ENCODE assay signal across 8 cellular contexts in the genomic region with DNA sequence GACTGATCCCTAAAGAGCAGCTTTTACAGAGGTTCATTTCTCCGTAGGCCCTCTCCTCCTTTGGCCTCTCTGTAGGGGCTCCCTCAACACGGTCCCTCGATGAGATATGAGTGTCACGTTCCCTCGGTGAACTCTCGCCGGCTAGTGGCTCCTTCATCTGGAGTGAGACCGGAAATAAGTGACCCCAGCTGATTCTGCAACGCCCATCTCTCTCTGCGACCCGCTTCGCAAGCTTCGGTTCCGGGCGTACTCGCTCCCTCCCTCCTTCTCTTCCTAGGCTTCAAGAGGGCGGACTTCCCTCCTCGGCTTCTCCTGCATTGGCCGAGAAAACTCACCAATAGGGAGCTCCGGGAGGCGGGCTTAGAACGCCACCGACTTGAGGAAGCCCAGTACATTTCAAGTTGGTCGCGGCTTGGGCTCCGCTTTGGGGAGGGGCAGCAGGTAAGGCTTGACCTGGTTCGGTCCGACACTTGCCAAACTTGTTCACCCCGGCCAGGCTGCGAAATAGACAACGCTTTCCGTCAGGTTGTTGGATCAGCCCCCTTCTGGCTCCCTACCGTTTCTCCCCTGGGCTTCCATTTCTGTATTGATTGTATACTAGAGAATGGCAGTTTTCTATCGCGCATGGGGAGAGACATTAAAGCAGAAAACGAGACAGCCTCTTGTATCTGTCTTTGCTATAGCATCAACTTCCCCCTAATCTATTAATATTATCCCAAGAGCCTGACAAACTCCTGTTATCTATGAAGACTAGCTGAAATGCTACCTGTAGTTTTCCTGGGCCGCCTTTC. TPM values are rescaled to one million over a fixed set of nuclear protein-coding genes. Genes with fewer than 3 reads are reported as not detected.
DNase-seq lines count a peak whose midpoint lies in the region; ATAC-seq and TF ChIP-seq lines count a peak whose summit lies in the region.

ANKRD34A (minus strand) TSS at position 248 of the 791 bp plus-strand sequence. CDS start 2,816 bp downstream, outside the sequence.
A gene with protein sequence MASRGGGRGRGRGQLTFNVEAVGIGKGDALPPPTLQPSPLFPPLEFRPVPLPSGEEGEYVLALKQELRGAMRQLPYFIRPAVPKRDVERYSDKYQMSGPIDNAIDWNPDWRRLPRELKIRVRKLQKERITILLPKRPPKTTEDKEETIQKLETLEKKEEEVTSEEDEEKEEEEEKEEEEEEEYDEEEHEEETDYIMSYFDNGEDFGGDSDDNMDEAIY (plus strand): TSS at position 363 of the 791 bp plus-strand sequence. CDS start 10,176 bp downstream, outside the sequence.

- H3K27me3 ChIP-seq in kidney epithelial cell (ENCODE audit: control insufficient read depth, insufficient read depth, low read length): no peaks in the 10 kb centered on the region

- peak; percentile 91 for DNase-seq in AG20443 (ENCODE audit: low spot score)
- DNase-seq in NCI-H446 (lab: John Stamatoyannopoulos, UW): peak; percentile 81 to 94
- DNase-seq in cerebellar nuclear complex (lab: John Stamatoyannopoulos, UW): peak; percentile 95 to 96
- DNase-seq in kidney epithelial cell (ENCODE audit: low read depth): peak; percentile 92
- DNase-seq in stimulated activated CD4-positive, alpha-beta T cell treated with anti-CD3 and anti-CD28 coated beads, Interleukin-15, amount 100 ng/mL, for 24 hours: peak; percentile 96

- peak within 1 kb of the TSS; percentile 76 for H3K4me3 ChIP-seq in kidney epithelial cell (ENCODE audit: low read depth, low read length)

- no peaks in the 10 kb centered on the region for H3K36me3 ChIP-seq in kidney epithelial cell (ENCODE audit: control insufficient read depth, insufficient read depth, low read length)

- no peak for TF ChIP-seq CTCF in kidney epithelial cell (IDR thresholded peaks at IDR 0.05; ENCODE audit: insufficient read depth, low read length, poor library complexity, severe bottlenecking)

- ATAC-seq in GM19025 (IDR thresholded peaks at IDR 0.05; ENCODE audit: low read depth, unreplicated experiment) (peak; percentile 89), HG03280 (IDR thresholded peaks at IDR 0.05; ENCODE audit: unreplicated experiment) (peak; percentile 87)
- peak; percentile 89 to 92 for ATAC-seq in activated CD4-positive, CD25-positive, alpha-beta regulatory T cell treated with anti-CD3 and anti-CD28 coated beads, Interleukin-2, amount 50 U/mL, for 24 hours

RNA-seq across cellular contexts. Expression of gene ANKRD34A, which starts in this region (rescaled TPM):
- 0.46 TPM in 1 of 2 replicates, not detected in the other for total RNA-seq in kidney epithelial cell

RNA-seq across cellular contexts. Expression of the second gene that starts in this region (rescaled TPM):
- 12.2 and 14.3 TPM in 2 replicates for total RNA-seq in kidney epithelial cell

Comparison
In these comparisons a context has a peak if more than half of its experiments do, and no peak if none do; other contexts are left out.
1. Peak in every context shown above with its lines: DNase-seq, ATAC-seq and H3K4me3 ChIP-seq.